ENCODE assay signal across 13 cellular contexts in the genomic region with DNA sequence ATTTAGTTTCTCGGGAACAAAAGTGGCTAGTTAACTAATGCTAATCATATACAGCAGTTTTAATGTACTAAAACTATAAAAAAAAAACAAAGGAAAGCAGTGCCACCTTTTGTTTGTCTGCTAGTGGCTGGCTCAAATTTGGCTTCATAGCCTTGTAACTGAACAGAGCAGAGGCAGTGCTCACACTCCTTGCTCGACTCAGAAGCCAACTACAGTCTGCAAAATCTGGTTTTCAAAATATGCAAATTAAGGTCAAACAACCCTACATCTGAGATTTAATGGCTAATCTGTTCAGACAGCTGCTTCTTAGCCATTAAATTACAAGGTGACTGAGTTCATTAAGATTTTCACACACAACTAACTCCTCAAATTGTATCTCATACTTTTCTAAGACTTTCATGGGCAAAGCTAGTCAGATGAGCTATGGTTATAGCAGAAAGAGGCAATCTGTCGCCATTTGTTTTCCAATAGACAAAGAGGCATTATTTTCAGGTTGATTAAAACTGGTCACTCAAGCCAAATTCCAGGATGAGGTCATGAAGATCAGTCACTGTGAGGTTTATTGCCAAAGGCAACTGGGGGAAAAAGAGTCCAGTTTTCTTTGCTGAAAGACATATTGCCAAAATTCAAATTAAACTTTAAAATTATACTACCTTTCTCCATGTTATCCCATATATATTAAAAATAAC. TPM values are rescaled to one million over a fixed set of nuclear protein-coding genes. Genes with fewer than 3 reads are reported as not detected.
A peak's percentile ranks its signal among the peaks of the same experiment; 100 is the strongest.
DNase-seq lines count a peak whose midpoint lies in the region; ATAC-seq and TF ChIP-seq lines count a peak whose summit lies in the region.
"Had no signal": no experiment of that assay in that cellular context is flagged by ENCODE, and none has a peak within 500 bp of the region (broad histone marks: within the 10 kb centered on the region; RNA-seq: fewer than 3 reads in every experiment).

No MANE protein-coding gene starts in this region.

- no peak overlapping the region for H2BK5ac ChIP-seq in mesendoderm (ENCODE audit: low read length)

- H3K9ac ChIP-seq in mesendoderm (ENCODE audit: low read length) = no peak overlapping the region

- H3K27ac Mint-ChIP-seq in activated CD8-positive, alpha-beta T cell treated with anti-CD3 and anti-CD28 coated beads, Interleukin-2, amount 10 ng/mL, durations not matched to agents 7 days and 5 days = no peak overlapping the region
- H3K27ac Mint-ChIP-seq: naive B cell had no signal

- H2BK120ac ChIP-seq in mesendoderm (ENCODE audit: low read depth, low read length) = no peak overlapping the region

- H3K36me3 Mint-ChIP-seq in activated CD8-positive, alpha-beta T cell treated with anti-CD3 and anti-CD28 coated beads, Interleukin-2, amount 10 ng/mL, durations not matched to agents 7 days and 5 days (ENCODE audit: low read depth) = no peaks in the 10 kb centered on the region
- H3K36me3 Mint-ChIP-seq: naive B cell had no signal

- H3K27me3 ChIP-seq in right atrium auricular region (no peaks in the 10 kb centered on the region), mesendoderm (ENCODE audit: insufficient read depth, low read length, poor library complexity) (no peaks in the 10 kb centered on the region)
- H3K27me3 ChIP-seq: upper lobe of left lung had no signal

- no peak overlapping the region for H2BK15ac ChIP-seq in mesendoderm (replicated peaks; ENCODE audit: low read depth)

- no peak overlapping the region for H2AK5ac ChIP-seq in mesendoderm (ENCODE audit: low read length)

- no peak overlapping the region for H3K4ac ChIP-seq in mesendoderm (ENCODE audit: low read depth, low read length)

- CTCF ChIA-PET in activated CD8-positive, alpha-beta T cell treated with anti-CD3 and anti-CD28 coated beads, Interleukin-2, amount 10 ng/mL, durations not matched to agents 7 days and 5 days (lab: Charles Lee) = no interaction called here

- peaks cover 10% of the 10 kb centered on the region for H3K27me3 Mint-ChIP-seq in activated CD8-positive, alpha-beta T cell treated with anti-CD3 and anti-CD28 coated beads, Interleukin-2, amount 10 ng/mL, durations not matched to agents 7 days and 5 days (ENCODE audit: low read depth)

- intact Hi-C loops in Right ventricle myocardium superior (cut with DNase I) = no loop called here

- no CpG with 5 or more reads among the region's 3 CpGs for WGBS in mesendoderm (ENCODE audit: extremely low coverage, insufficient coverage, low lambda C conversion rate)

- H3K56ac ChIP-seq in mesendoderm (ENCODE audit: low read length) = no peak overlapping the region

- H3K4me1 ChIP-seq in right atrium auricular region = peaks cover 0 to 7% of the 10 kb centered on the region in 2 donors
- H3K4me1 ChIP-seq in mesendoderm (ENCODE audit: control insufficient read depth, low read depth, low read length) = no peaks in the 10 kb centered on the region
- H3K4me1 ChIP-seq: upper lobe of left lung had no signal

- no peaks in the 10 kb centered on the region for H3K79me2 ChIP-seq in mesendoderm (ENCODE audit: control insufficient read depth, insufficient read depth, low read length)

- no peak overlapping the region for H3K4me3 Mint-ChIP-seq in activated CD8-positive, alpha-beta T cell treated with anti-CD3 and anti-CD28 coated beads, Interleukin-2, amount 10 ng/mL, durations not matched to agents 7 days and 5 days
- H3K4me3 Mint-ChIP-seq: naive B cell had no signal

- H3K36me3 ChIP-seq in right atrium auricular region (no peaks in the 10 kb centered on the region), mesendoderm (ENCODE audit: control insufficient read depth, insufficient read depth, low read length) (no peaks in the 10 kb centered on the region)
- H3K36me3 ChIP-seq: upper lobe of left lung had no signal

- no peaks in the 10 kb centered on the region for H3K9me3 ChIP-seq in right atrium auricular region
- H3K9me3 ChIP-seq: upper lobe of left lung had no signal

- H3K9me3 Mint-ChIP-seq in activated CD8-positive, alpha-beta T cell treated with anti-CD3 and anti-CD28 coated beads, Interleukin-2, amount 10 ng/mL, durations not matched to agents 7 days and 5 days (ENCODE audit: insufficient read depth) = no peaks in the 10 kb centered on the region
- H3K9me3 Mint-ChIP-seq: naive B cell had no signal

- no peak overlapping the region for H3K27ac ChIP-seq in right atrium auricular region
- H3K27ac ChIP-seq in mesendoderm (ENCODE audit: low read depth, low read length) = no peak overlapping the region
- H3K27ac ChIP-seq: upper lobe of left lung had no signal

- H3K79me1 ChIP-seq in mesendoderm (ENCODE audit: low read length) = no peaks in the 10 kb centered on the region

- H3K4me3 ChIP-seq in right atrium auricular region = no peak overlapping the region
- no peak overlapping the region for H3K4me3 ChIP-seq in epithelial cell of esophagus (ENCODE audit: low read length)
- H3K4me3 ChIP-seq in mesendoderm (ENCODE audit: low read length) = no peak overlapping the region
- H3K4me3 ChIP-seq: skin epidermis, upper lobe of left lung had no signal

- ATAC-seq in Right ventricle myocardium superior (ENCODE audit: poor library complexity) = peak; percentile 62
- no peak for ATAC-seq in activated CD8-positive, alpha-beta T cell treated with anti-CD3 and anti-CD28 coated beads, Interleukin-2, amount 10 ng/mL, durations not matched to agents 7 days and 5 days

- DNase-seq in Right ventricle myocardium superior (no peak), right atrium auricular region (ENCODE audit: low spot score) (no peak), epithelial cell of esophagus (ENCODE audit: low read depth) (peak; percentile 63), mesendoderm (peak; percentile 26), ecto neural progenitor cell (ENCODE audit: low spot score) (no peak)
- DNase-seq in stimulated activated CD4-positive, alpha-beta T cell treated with anti-CD3 and anti-CD28 coated beads, Interleukin-2, amount 100 ng/mL, for 24 hours = no peak
- no peak for DNase-seq in activated CD8-positive, alpha-beta T cell treated with anti-CD3 and anti-CD28 coated beads, Interleukin-2, amount 10 ng/mL, durations not matched to agents 7 days and 5 days
- DNase-seq in activated T-cell treated with anti-CD3 and anti-CD28 coated beads, Interleukin-2, amount 50 U/mL, for 1 hour = no peak
- DNase-seq: naive B cell, NCI-H1417 treated with DMSO at 0.1 percent for 48 hours, NCI-H526 treated with DMSO at 0.1 percent for 48 hours, upper lobe of left lung had no signal

- H4K8ac ChIP-seq in mesendoderm (ENCODE audit: low read depth, low read length) = no peak overlapping the region

- H3K4me2 ChIP-seq in mesendoderm (ENCODE audit: low read length) = no peak overlapping the region

- H3K18ac ChIP-seq in mesendoderm (ENCODE audit: low read length) = no peak overlapping the region

- no peak overlapping the region for H4K5ac ChIP-seq in mesendoderm (ENCODE audit: low read length)

- H3K4me1 Mint-ChIP-seq in activated CD8-positive, alpha-beta T cell treated with anti-CD3 and anti-CD28 coated beads, Interleukin-2, amount 10 ng/mL, durations not matched to agents 7 days and 5 days (ENCODE audit: low read depth) = no peaks in the 10 kb centered on the region
- H3K4me1 Mint-ChIP-seq: naive B cell had no signal

- no peak for TF ChIP-seq CTCF in right atrium auricular region (IDR thresholded peaks at IDR 0.05)
- no peak for TF ChIP-seq CTCF in epithelial cell of esophagus (IDR thresholded peaks at IDR 0.05; ENCODE audit: insufficient read depth, low read depth, low read length, missing control alignments)

- H3K23ac ChIP-seq in mesendoderm (ENCODE audit: low read length) = no peak overlapping the region

- POLR2A ChIA-PET in activated CD8-positive, alpha-beta T cell treated with anti-CD3 and anti-CD28 coated beads, Interleukin-2, amount 10 ng/mL, durations not matched to agents 7 days and 5 days (lab: Charles Lee) = no interaction called here

RNA-seq across cellular contexts. Expression of a gene that starts 56.8 kb away (rescaled TPM):
- 20.5 TPM for total RNA-seq in Right ventricle myocardium superior
- 10 to 100 TPM; 13.8 to 17.9 TPM for total RNA-seq in right atrium auricular region
- 3.9 TPM for polyA plus RNA-seq in mesendoderm (2013, experiment 1 of 2)
- polyA plus RNA-seq in mesendoderm (2013, experiment 2 of 2) = 3.9 TPM
- total RNA-seq in activated CD8-positive, alpha-beta T cell treated with anti-CD3 and anti-CD28 coated beads, Interleukin-2, amount 10 ng/mL, durations not matched to agents 7 days and 5 days = 1 to 10 TPM in 1 of 2 experiments, not detected in 1; 1.0 TPM

Comparison
In these comparisons a context has a peak if more than half of its experiments do, and no peak if none do; other contexts are left out.
1. DNase-seq: peak in epithelial cell of esophagus (single experiment) and mesendoderm (single experiment); none in Right ventricle myocardium superior (single experiment), right atrium auricular region (single experiment), stimulated activated CD4-positive, alpha-beta T cell treated with anti-CD3 and anti-CD28 coated beads, Interleukin-2, amount 100 ng/mL, for 24 hours (0 of 2), activated CD8-positive, alpha-beta T cell treated with anti-CD3 and anti-CD28 coated beads, Interleukin-2, amount 10 ng/mL, durations not matched to agents 7 days and 5 days (single experiment), ecto neural progenitor cell (single experiment) and activated T-cell treated with anti-CD3 and anti-CD28 coated beads, Interleukin-2, amount 50 U/mL, for 1 hour (single experiment).
2. RNA of a gene that starts 56.8 kb away (total RNA-seq): 20.5 TPM in Right ventricle myocardium superior (single experiment) and 13.8 to 17.9 TPM in right atrium auricular region; 1.0 TPM in activated CD8-positive, alpha-beta T cell treated with anti-CD3 and anti-CD28 coated beads, Interleukin-2, amount 10 ng/mL, durations not matched to agents 7 days and 5 days; every median in the first group is over 4 times any median in the second.